In the genomic region with DNA sequence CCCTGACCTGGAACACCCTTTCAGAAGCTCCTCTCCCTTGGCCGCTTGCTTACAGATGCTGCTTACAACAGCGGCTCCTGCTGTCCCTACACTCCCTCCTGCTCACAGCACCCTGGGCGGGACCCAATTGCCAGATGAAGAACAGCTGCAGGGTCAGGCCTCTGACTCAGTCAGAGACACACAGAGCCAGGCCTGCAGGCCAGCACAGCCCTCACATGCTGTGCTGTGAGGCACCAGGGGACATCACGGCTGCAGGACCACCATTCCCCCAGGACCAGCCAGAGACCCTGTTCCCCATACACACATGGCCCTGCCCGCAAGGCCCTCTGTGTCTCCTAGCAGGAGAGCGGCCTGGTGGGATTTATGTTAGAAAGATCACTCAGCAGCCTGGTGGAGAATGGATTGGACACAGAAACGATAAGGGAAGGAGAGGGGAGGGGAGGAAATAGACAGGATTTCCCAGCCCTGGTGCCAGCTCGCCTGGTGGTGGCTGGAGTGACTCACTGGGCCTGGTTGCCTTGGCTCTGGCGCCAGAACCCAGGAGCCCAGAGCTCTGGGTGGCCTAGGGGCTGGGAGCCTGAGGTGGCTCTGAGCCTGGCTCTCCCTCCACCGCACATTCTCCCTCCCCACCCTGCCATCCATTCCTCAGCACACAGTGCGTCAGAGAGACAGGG, we compare ENCODE assay signal across 8 cellular contexts. TPM values are rescaled to one million over a fixed set of nuclear protein-coding genes. Genes with fewer than 3 reads are reported as not detected.
DNase-seq lines count a peak whose midpoint lies in the region; ATAC-seq and TF ChIP-seq lines count a peak whose summit lies in the region.

No MANE protein-coding gene starts in this region.

- DNase-seq in DMS 273 treated with DMSO at 0.1 percent for 48 hours (lab: John Stamatoyannopoulos, UW), result peak; percentile 48
- no peak for DNase-seq in Panc1 (ENCODE audit: low read depth, low spot score)
- no peak for DNase-seq in effector memory CD8-positive, alpha-beta T cell
- DNase-seq in mesenteric fat pad (ENCODE audit: low spot score), result peak; percentile 92
- peak; percentile 93 for DNase-seq in transverse colon
- no peak for DNase-seq in activated CD4-positive, alpha-beta T cell treated with anti-CD3 and anti-CD28 coated beads for 48 hours

- H3K9me3 ChIP-seq in Panc1 (ENCODE audit: control insufficient read depth, insufficient read depth, low read depth, low read length), result no peaks in the 10 kb centered on the region
- no peaks in the 10 kb centered on the region for H3K9me3 ChIP-seq in transverse colon

- H3K4me1 Mint-ChIP-seq in effector memory CD8-positive, alpha-beta T cell (ENCODE audit: low read depth in 2 of 2), result peaks cover 24 to 25% of the 10 kb centered on the region in 2 donors

- no peak for TF ChIP-seq EP300 in transverse colon (IDR thresholded peaks at IDR 0.05; ENCODE audit: low read depth)

- H3K27me3 ChIP-seq in Panc1 (ENCODE audit: control insufficient read depth, insufficient read depth, low read length) (no peaks in the 10 kb centered on the region), transverse colon (no peaks in the 10 kb centered on the region)

- H3K36me3 Mint-ChIP-seq in effector memory CD8-positive, alpha-beta T cell (ENCODE audit: insufficient read depth), result peaks cover 2% of the 10 kb centered on the region

- TF ChIP-seq CTCF in Panc1 (IDR thresholded peaks at IDR 0.05), result no peak
- TF ChIP-seq CTCF in transverse colon (IDR thresholded peaks at IDR 0.05), result peak; percentile 38 to 78 (median 49)

- BruUV-seq in Panc1 (replicated peaks; lab: Mats Ljungman, UMichigan), result no TSS peak

- H3K4me3 ChIP-seq in Panc1 (ENCODE audit: low read depth in 2 of 2, low read length in 2 of 2), result no peak overlapping the region
- no peak overlapping the region for H3K4me3 ChIP-seq in transverse colon

- H3K4me1 ChIP-seq in Panc1 (ENCODE audit: control insufficient read depth, insufficient read depth, low read length) (peaks cover 9% of the 10 kb centered on the region), transverse colon (peaks cover 45 to 82% (median 66%) of the 10 kb centered on the region in 4 donors)

- ATAC-seq in Panc1, result peak; percentile 80
- ATAC-seq in effector memory CD8-positive, alpha-beta T cell (replicated peaks), result no peak
- no peak for ATAC-seq in GM19351 (IDR thresholded peaks at IDR 0.05; ENCODE audit: unreplicated experiment)
- no peak for ATAC-seq in GM18498 (IDR thresholded peaks at IDR 0.05; ENCODE audit: unreplicated experiment)

- peak overlapping the region; percentile 38 to 65 for H3K27ac Mint-ChIP-seq in effector memory CD8-positive, alpha-beta T cell

- 43% methylated on average over 11 of the region's 11 CpGs; no CpG with 5 or more reads in 1 of the 2 donors for WGBS in transverse colon (ENCODE audit: low coverage in 1 of 2), 2 donors

- no peaks in the 10 kb centered on the region for H3K27me3 Mint-ChIP-seq in effector memory CD8-positive, alpha-beta T cell

- CTCF ChIA-PET in Panc1 (lab: Charles Lee), result interaction anchor here (0.7 to 2.1 kb wide), 3 partner anchors 15 to 26 kb away, joined by 3 to 14 read pairs (median 6); no protein-coding TSS in a partner anchor

- peak; percentile 73 for TF ChIP-seq POLR2A in transverse colon (IDR thresholded peaks at IDR 0.05)

- H3K9me3 Mint-ChIP-seq in effector memory CD8-positive, alpha-beta T cell, result no peaks in the 10 kb centered on the region

- peak overlapping the region; percentile 67 to 69 for H3K4me3 Mint-ChIP-seq in effector memory CD8-positive, alpha-beta T cell

- intact Hi-C loops in Panc1 (cut with micrococcal nuclease; ENCODE audit: unreplicated experiment) (no loop called here), transverse colon (cut with DNase I; ENCODE audit: low total_unique reads) (no loop called here)

- POLR2A ChIA-PET in Panc1 (lab: Charles Lee), result no interaction called here

- H3K36me3 ChIP-seq in Panc1 (ENCODE audit: control insufficient read depth, insufficient read depth, low read length) (no peaks in the 10 kb centered on the region), transverse colon (no peaks in the 10 kb centered on the region)

- in situ Hi-C loops in Panc1 (cut with HindIII; ENCODE audit: low pct_unique_long_range_greater_than_20kb, low sequenced_read_pairs) (no loop called here), transverse colon (cut with MboI; ENCODE audit: low pct_ligation_motif_present in 1 of 4, low pct_unique_long_range_greater_than_20kb in 1 of 4, low sequenced_read_pairs in 3 of 4) (no loop called here)

- no peak overlapping the region for H3K27ac ChIP-seq in Panc1 (ENCODE audit: low read length)
- H3K27ac ChIP-seq in transverse colon, result peak overlapping the region; percentile 93 to 96 (median 96)

RNA-seq across cellular contexts. Expression of gene CAPN5, which starts 6.7 kb away (rescaled TPM):
- total RNA-seq in Panc1 (2021; ENCODE audit: unreplicated experiment) (17.3 TPM), mesenteric fat pad (5.1 TPM), transverse colon (100 to 1,000 TPM; 210 to 290 (median 214) TPM)
- 24.6 TPM for polyA plus RNA-seq in Panc1 (2012; ENCODE audit: insufficient read length)

RNA-seq across cellular contexts. Expression of gene OMP, which starts 29.2 kb away (rescaled TPM):
- 1.5 TPM for total RNA-seq in Panc1 (2021; ENCODE audit: unreplicated experiment)
- polyA plus RNA-seq in Panc1 (2012; ENCODE audit: insufficient read length), result 0.93 TPM
- not detected for total RNA-seq in mesenteric fat pad
- total RNA-seq in transverse colon, result 100 to 1,000 TPM in 1 of 4 donors, 10 to 100 TPM in 3; 16.0 to 126 (median 49.4) TPM

RNA-seq across cellular contexts. Expression of gene B3GNT6, which starts 39.3 kb away (rescaled TPM):
- 1.2 TPM for total RNA-seq in Panc1 (2021; ENCODE audit: unreplicated experiment)
- polyA plus RNA-seq in Panc1 (2012; ENCODE audit: insufficient read length), result 0.48 TPM
- not detected for total RNA-seq in mesenteric fat pad
- 10 to 100 TPM; 64.7 to 88.1 (median 72.0) TPM for total RNA-seq in transverse colon

RNA-seq across cellular contexts. Expression of gene MYO7A, which starts 54.6 kb away (rescaled TPM):
- total RNA-seq in Panc1 (2021; ENCODE audit: unreplicated experiment) (1.3 TPM), mesenteric fat pad (23.2 TPM), transverse colon (10 to 100 TPM in 1 of 4 donors, 1 to 10 TPM in 3; 4.6 to 11.2 (median 5.5) TPM)
- 1.9 TPM for polyA plus RNA-seq in Panc1 (2012; ENCODE audit: insufficient read length)

Comparison
In these comparisons a context has a peak if more than half of its experiments do, and no peak if none do; other contexts are left out.
1. DNase-seq: peak in DMS 273 treated with DMSO at 0.1 percent for 48 hours (single experiment), mesenteric fat pad (single experiment) and transverse colon (single experiment); none in Panc1 (single experiment), effector memory CD8-positive, alpha-beta T cell (0 of 3) and activated CD4-positive, alpha-beta T cell treated with anti-CD3 and anti-CD28 coated beads for 48 hours (single experiment).
2. RNA of gene CAPN5, which starts 6.7 kb away (total RNA-seq): 210 to 290 TPM in transverse colon; 17.3 TPM in Panc1 (single experiment) and 5.1 TPM in mesenteric fat pad (single experiment); every median in the first group is over 10 times any median in the second.
3. RNA of gene B3GNT6, which starts 39.3 kb away (total RNA-seq): 64.7 to 88.1 TPM in transverse colon; 1.2 TPM in Panc1 (single experiment) and not detected in mesenteric fat pad (single experiment); every median in the first group is over 10 times any median in the second.